In genomic region chr14:85811340-85811739, GRCh38 we compare ENCODE assay signal across 15 cellular contexts.
"Had no signal": no experiment of that assay in that cellular context is flagged by ENCODE, and none has a peak within 500 bp of the region (broad histone marks: within the 10 kb centered on the region; RNA-seq: fewer than 3 reads in every experiment).

No MANE protein-coding gene starts in this region.

- H3K27ac ChIP-seq: colonic mucosa, neutrophil, sigmoid colon had no signal

- H3K27me3 ChIP-seq: colonic mucosa, neutrophil, sigmoid colon had no signal

- H3K27ac Mint-ChIP-seq: activated B cell treated with CpG ODN at 0.5 μM for 24 hours; activated CD4-positive, alpha-beta memory T cell treated with anti-CD3 and anti-CD28 coated beads, Interleukin-2, amount 10 ng/mL, durations not matched to agents 7 days and 5 days; activated CD8-positive, alpha-beta memory T cell treated with anti-CD3 and anti-CD28 coated beads, Interleukin-2, amount 10 ng/mL, durations not matched to agents 7 days and 5 days; activated naive CD8-positive, alpha-beta T cell; natural killer cell; T-cell had no signal

- H3K4me3 ChIP-seq: colonic mucosa, sigmoid colon had no signal

- H3K4me1 ChIP-seq: colonic mucosa, sigmoid colon had no signal

- ATAC-seq: activated CD8-positive, alpha-beta memory T cell treated with anti-CD3 and anti-CD28 coated beads, Interleukin-2, amount 10 ng/mL, durations not matched to agents 7 days and 5 days; T-cell had no signal

- H3K4me1 Mint-ChIP-seq: activated B cell treated with CpG ODN at 0.5 μM for 24 hours; activated CD4-positive, alpha-beta memory T cell treated with anti-CD3 and anti-CD28 coated beads, Interleukin-2, amount 10 ng/mL, durations not matched to agents 7 days and 5 days; T-cell had no signal

- H3K27me3 Mint-ChIP-seq: activated B cell treated with CpG ODN at 0.5 μM for 24 hours; activated CD4-positive, alpha-beta memory T cell treated with anti-CD3 and anti-CD28 coated beads, Interleukin-2, amount 10 ng/mL, durations not matched to agents 7 days and 5 days; activated CD8-positive, alpha-beta memory T cell treated with anti-CD3 and anti-CD28 coated beads, Interleukin-2, amount 10 ng/mL, durations not matched to agents 7 days and 5 days; activated naive CD8-positive, alpha-beta T cell; T-cell had no signal

- H3K36me3 ChIP-seq: colonic mucosa, neutrophil, sigmoid colon had no signal

- DNase-seq: activated B cell treated with CpG ODN at 0.5 μM for 24 hours; activated CD4-positive, alpha-beta memory T cell treated with anti-CD3 and anti-CD28 coated beads, Interleukin-2, amount 10 ng/mL, durations not matched to agents 7 days and 5 days; activated CD4-positive, alpha-beta T cell treated with anti-CD3 and anti-CD28 coated beads for 48 hours; activated CD8-positive, alpha-beta memory T cell treated with anti-CD3 and anti-CD28 coated beads, Interleukin-2, amount 10 ng/mL, durations not matched to agents 7 days and 5 days; central memory CD4-positive, alpha-beta T cell; colonic mucosa; erythroblast; foreskin melanocyte; glutamatergic neuron; natural killer cell; sigmoid colon; stimulated activated naive CD4-positive, alpha-beta T cell; T-cell had no signal

- H3K9me3 ChIP-seq: colonic mucosa, neutrophil, sigmoid colon had no signal

- H3K4me3 Mint-ChIP-seq: activated B cell treated with CpG ODN at 0.5 μM for 24 hours; activated CD4-positive, alpha-beta memory T cell treated with anti-CD3 and anti-CD28 coated beads, Interleukin-2, amount 10 ng/mL, durations not matched to agents 7 days and 5 days; activated CD8-positive, alpha-beta memory T cell treated with anti-CD3 and anti-CD28 coated beads, Interleukin-2, amount 10 ng/mL, durations not matched to agents 7 days and 5 days; activated naive CD8-positive, alpha-beta T cell; natural killer cell; T-cell had no signal

- H3K36me3 Mint-ChIP-seq: activated CD8-positive, alpha-beta memory T cell treated with anti-CD3 and anti-CD28 coated beads, Interleukin-2, amount 10 ng/mL, durations not matched to agents 7 days and 5 days; activated naive CD8-positive, alpha-beta T cell; natural killer cell; T-cell had no signal
